In genomic region chr12:19778822-19779221, GRCh38 we compare ENCODE assay signal across 15 cellular contexts.
A peak's percentile ranks its signal among the peaks of the same experiment; 100 is the strongest.
DNase-seq lines count a peak whose midpoint lies in the region; ATAC-seq, FAIRE-seq and TF ChIP-seq lines count a peak whose summit lies in the region.
"Had no signal": no experiment of that assay in that cellular context is flagged by ENCODE, and none has a peak within 500 bp of the region (broad histone marks: within the 10 kb centered on the region; RNA-seq: fewer than 3 reads in every experiment).

No MANE protein-coding gene starts in this region.

- H3K27me3 Mint-ChIP-seq in GM23338 (ENCODE audit: insufficient read depth, low read depth, poor library complexity) (peaks cover 4% of the 10 kb centered on the region), osteocyte (ENCODE audit: unreplicated experiment) (no peaks in the 10 kb centered on the region)
- H3K27me3 Mint-ChIP-seq: naive B cell had no signal

- FAIRE-seq in kidney (lab: Jason Lieb, UNC), result no peak
- FAIRE-seq: HepG2 had no signal

- TF ChIP-seq CTCF in GM23338 (conservative IDR thresholded peaks at IDR 0.05; ENCODE audit: low read depth in 2 of 2) (peak in 1 of 2 experiments; percentile 42; a peak in 2 of 4 replicates), PC-3 (conservative IDR thresholded peaks at IDR 0.05; ENCODE audit: low read depth, low read length) (0 out of 2 replicates have a peak, but pooled peaks have one; percentile 8), fibroblast of pulmonary artery (IDR thresholded peaks at IDR 0.05; ENCODE audit: low read length, missing control alignments) (no peak), osteocyte (IDR thresholded peaks at IDR 0.05) (peak; percentile 8), kidney (IDR thresholded peaks at IDR 0.05; ENCODE audit: borderline replicate concordance, extremely low read depth, insufficient read depth) (no peak)

- intact Hi-C loops in PC-3 (cut with micrococcal nuclease) (no loop called here), kidney (cut with DNase I) (no loop called here)

- H3F3A ChIP-seq in GM23338 (replicated peaks; ENCODE audit: low read depth), result no peaks in the 10 kb centered on the region
- H3F3A ChIP-seq in PC-3 (ENCODE audit: low read length, unreplicated experiment), result no peaks in the 10 kb centered on the region

- H3K9ac ChIP-seq in PC-3 (ENCODE audit: low read length) (no peak overlapping the region), kidney (ENCODE audit: low read length in 2 of 2) (no peak overlapping the region)

- H3K27ac ChIP-seq in GM23338 (ENCODE audit: low read depth) (no peak overlapping the region), PC-3 (ENCODE audit: low read length) (no peak overlapping the region), kidney (ENCODE audit: low read depth in 2 of 2, low read length in 2 of 2) (no peak overlapping the region)
- H3K27ac ChIP-seq: body of pancreas, testis had no signal

- CTCF ChIA-PET in PC-3 (lab: Charles Lee), result interaction anchor here (0.6 kb wide), 1 partner anchor 601 kb away, joined by 3 read pairs; no protein-coding TSS in a partner anchor

- H3K27me3 ChIP-seq in GM23338 (ENCODE audit: insufficient read depth) (no peaks in the 10 kb centered on the region), PC-3 (ENCODE audit: low read length) (no peaks in the 10 kb centered on the region)
- H3K27me3 ChIP-seq: body of pancreas, left lung, testis had no signal

- H2AFZ ChIP-seq in GM23338, result peak overlapping the region; percentile 25; the same call in 1 of the 2 replicates
- no peak overlapping the region for H2AFZ ChIP-seq in PC-3 (ENCODE audit: low read length)

- H3K9me3 ChIP-seq in PC-3 (ENCODE audit: low read length) (no peaks in the 10 kb centered on the region), kidney (ENCODE audit: control insufficient read depth in 1 of 2, low read length in 2 of 2) (no peaks in the 10 kb centered on the region)
- H3K9me3 ChIP-seq: body of pancreas, left lung, testis had no signal

- H3K4me3 Mint-ChIP-seq in GM23338 (no peak overlapping the region), osteocyte (ENCODE audit: unreplicated experiment) (no peak overlapping the region)
- H3K4me3 Mint-ChIP-seq: naive B cell had no signal

- peak; percentile 17; the same call in 2 of the 3 replicates for ATAC-seq in GM23338
- ATAC-seq in PC-3, result no peak
- no peak for ATAC-seq in GM19455 (IDR thresholded peaks at IDR 0.05; ENCODE audit: unreplicated experiment)
- ATAC-seq: body of pancreas, HepG2 had no signal

- H3K4me1 ChIP-seq in GM23338 (ENCODE audit: insufficient read depth) (no peaks in the 10 kb centered on the region; the same call in 1 of the 2 replicates), PC-3 (ENCODE audit: insufficient read depth, low read length) (no peaks in the 10 kb centered on the region), kidney (ENCODE audit: control insufficient read depth in 1 of 2, insufficient read depth in 1 of 2, low read depth in 1 of 2, low read length in 2 of 2) (no peaks in the 10 kb centered on the region)
- H3K4me1 ChIP-seq: body of pancreas, testis had no signal

- H3K4me1 Mint-ChIP-seq in GM23338 (peaks cover 14% of the 10 kb centered on the region), osteocyte (ENCODE audit: unreplicated experiment) (peaks cover 35% of the 10 kb centered on the region)
- H3K4me1 Mint-ChIP-seq: naive B cell had no signal

- H3K9me2 ChIP-seq in GM23338 (ENCODE audit: insufficient read depth) (peaks cover 3% of the 10 kb centered on the region; the same call in 1 of the 2 replicates), PC-3 (replicated peaks; ENCODE audit: low read length) (no peaks in the 10 kb centered on the region)

- DNase-seq in GM23338 (ENCODE audit: low spot score), result no peak
- no peak for DNase-seq in PC-3
- peak; percentile 23 for DNase-seq in fibroblast of pulmonary artery (ENCODE audit: low read depth)
- no peak for DNase-seq in osteocyte (ENCODE audit: extremely low spot score, unreplicated experiment)
- no peak for DNase-seq in SIG-M5 (lab: John Stamatoyannopoulos, UW)
- no peak for DNase-seq in kidney
- DNase-seq in NCI-H1930 (lab: John Stamatoyannopoulos, UW), result no peak
- DNase-seq: body of pancreas, hypothalamus, left lung, naive B cell, NCI-H1048 had no signal

- H3K79me2 ChIP-seq in GM23338 (replicated peaks; ENCODE audit: insufficient read depth) (no peaks in the 10 kb centered on the region), PC-3 (ENCODE audit: low read length) (no peaks in the 10 kb centered on the region)

- H3K9me3 Mint-ChIP-seq in GM23338, result no peaks in the 10 kb centered on the region
- H3K9me3 Mint-ChIP-seq in osteocyte (ENCODE audit: unreplicated experiment), result no peaks in the 10 kb centered on the region

- no peaks in the 10 kb centered on the region for H3K36me3 ChIP-seq in GM23338 (ENCODE audit: insufficient read depth)
- no peaks in the 10 kb centered on the region for H3K36me3 ChIP-seq in PC-3 (ENCODE audit: low read depth, low read length)
- no peaks in the 10 kb centered on the region for H3K36me3 ChIP-seq in kidney (ENCODE audit: control insufficient read depth in 1 of 2, insufficient read depth in 2 of 2, low read length in 2 of 2)
- H3K36me3 ChIP-seq: left lung had no signal

- POLR2A ChIA-PET in PC-3 (lab: Charles Lee; ENCODE audit: unreplicated experiment), result no interaction called here

- H3K4me2 ChIP-seq in GM23338, result no peak overlapping the region
- no peak overlapping the region for H3K4me2 ChIP-seq in PC-3 (ENCODE audit: low read length)

- H4K20me1 ChIP-seq in GM23338 (replicated peaks; ENCODE audit: insufficient read depth) (no peaks in the 10 kb centered on the region), PC-3 (ENCODE audit: low read length) (no peaks in the 10 kb centered on the region)

- no peaks in the 10 kb centered on the region for H3K36me3 Mint-ChIP-seq in GM23338 (ENCODE audit: low read depth)
- H3K36me3 Mint-ChIP-seq in osteocyte (ENCODE audit: unreplicated experiment), result peaks cover 4% of the 10 kb centered on the region
- H3K36me3 Mint-ChIP-seq: naive B cell had no signal

- BruUV-seq in PC-3 (replicated peaks; lab: Mats Ljungman, UMichigan), result no TSS peak

- H3K4me3 ChIP-seq in GM23338 (no peak overlapping the region), PC-3 (ENCODE audit: low read length) (no peak overlapping the region), fibroblast of pulmonary artery (replicated peaks; ENCODE audit: low read depth, low read length) (no peak overlapping the region), kidney (ENCODE audit: low read length in 2 of 2) (no peak overlapping the region)
- H3K4me3 ChIP-seq: body of pancreas, left lung, testis had no signal

- H3K27ac Mint-ChIP-seq in GM23338, result no peak overlapping the region
- H3K27ac Mint-ChIP-seq in osteocyte (ENCODE audit: unreplicated experiment), result peak overlapping the region; percentile 78
- H3K27ac Mint-ChIP-seq: naive B cell had no signal

TF ChIP-seq in GM23338, 12 proteins besides CTCF, POLR2A, EP300 and RAD21 (continues in another document):
- TF ChIP-seq ZNF331 (CRISPR knock-in tag; IDR thresholded peaks at IDR 0.05; ENCODE audit: low read depth) (no peak), ZNF114 (CRISPR knock-in tag; IDR thresholded peaks at IDR 0.05) (no peak), JUNB (IDR thresholded peaks at IDR 0.05; ENCODE audit: unreplicated experiment) (no peak), EZH2phosphoT487 (IDR thresholded peaks at IDR 0.05; ENCODE audit: unreplicated experiment) (no peak), POLR2AphosphoS5 (IDR thresholded peaks at IDR 0.05; ENCODE audit: low read depth) (no peak), STAT1 (IDR thresholded peaks at IDR 0.05; ENCODE audit: unreplicated experiment) (no peak), ETS1 (IDR thresholded peaks at IDR 0.05) (no peak)

Comparison
In these comparisons a context has a peak if more than half of its experiments do, and no peak if none do; other contexts are left out.
1. CTCF ChIP-seq: peak in PC-3 (single experiment) and osteocyte (single experiment); none in fibroblast of pulmonary artery (single experiment) and kidney (single experiment).